Comparison of ENCODE assay signal across 8 cellular contexts in genomic region chr19:17226002-17226933, GRCh38. TPM values are rescaled to one million over a fixed set of nuclear protein-coding genes. Genes with fewer than 3 reads are reported as not detected.
A peak's percentile ranks its signal among the peaks of the same experiment; 100 is the strongest.
DNase-seq lines count a peak whose midpoint lies in the region; ATAC-seq and TF ChIP-seq lines count a peak whose summit lies in the region.

OCEL1 (plus strand) TSS chr19:17226226; CDS start chr19:17226248, 22 bp downstream.

- peak; percentile 90 for DNase-seq in DMS53 treated with DMSO at 0.1 percent for 48 hours (lab: John Stamatoyannopoulos, UW; ENCODE audit: unreplicated experiment)
- DNase-seq in KG1 (lab: John Stamatoyannopoulos, UW): peak; percentile 97
- peak; percentile 95 for DNase-seq in activated T-cell treated with anti-CD3 and anti-CD28 coated beads, Interleukin-2, amount 50 U/mL, for 1 hour
- peak; percentile 99 for DNase-seq in erythroblast (lab: John Stamatoyannopoulos, UW)
- DNase-seq in stimulated activated CD8-positive, alpha-beta memory T cell treated with anti-CD3 and anti-CD28 coated beads, Interleukin-4, amount 100 ng/mL, for 4 hours (ENCODE audit: low read depth in 2 of 2, low spot score in 1 of 2): peak; percentile 93 to 96

- H3K36me3 ChIP-seq in mucosa of rectum (ENCODE audit: control insufficient read depth in 2 of 2, insufficient read depth in 2 of 2, low read length in 2 of 2): peaks cover 11 to 20% of the 10 kb centered on the region in 2 donors

- peak; percentile 92 for ATAC-seq in GM21723 (IDR thresholded peaks at IDR 0.05; ENCODE audit: unreplicated experiment)

- peak; percentile 71 for TF ChIP-seq POLR2A in erythroblast (IDR thresholded peaks at IDR 0.05; ENCODE audit: low read length)

- H3K27ac ChIP-seq in mucosa of rectum (ENCODE audit: low read depth in 2 of 2, low read length in 2 of 2): peak within 1 kb of the TSS; percentile 92 to 99

- H3K4me3 ChIP-seq in mucosa of rectum (ENCODE audit: low read length in 2 of 2): peak within 1 kb of the TSS; percentile 85 to 88

- peak within 1 kb of the TSS; percentile 71 to 85 for H3K9ac ChIP-seq in mucosa of rectum (ENCODE audit: low read depth in 1 of 2, low read length in 2 of 2)

- H3K9me3 ChIP-seq in mucosa of rectum (ENCODE audit: control insufficient read depth in 2 of 2, low read length in 2 of 2): no peaks in the 10 kb centered on the region

- no peaks in the 10 kb centered on the region for H3K27me3 ChIP-seq in mucosa of rectum (ENCODE audit: control insufficient read depth in 2 of 2, insufficient read depth in 2 of 2, low read length in 2 of 2)

- H3K4me1 ChIP-seq in mucosa of rectum (ENCODE audit: control insufficient read depth in 2 of 2, insufficient read depth in 2 of 2, low read length in 2 of 2): peaks cover 8 to 9% of the 10 kb centered on the region in 2 donors

TF ChIP-seq in PFSK-1, 5 proteins besides CTCF, POLR2A, EP300 and RAD21:
- TF ChIP-seq FOXP2 (optimal IDR thresholded peaks at IDR 0.05; ENCODE audit: borderline replicate concordance, extremely low read depth, extremely low read length, insufficient read depth) (peak; percentile 82), TAF1 (IDR thresholded peaks at IDR 0.05; ENCODE audit: borderline replicate concordance, insufficient read depth, low read length) (no peak; the same call in 1 of the 2 replicates), POLR2AphosphoS5 (IDR thresholded peaks at IDR 0.05; ENCODE audit: low read depth, low read length) (peak; percentile 77)

RNA-seq across cellular contexts. Expression of gene OCEL1, which starts in this region (rescaled TPM):
- 21.1 TPM for polyA plus RNA-seq in PFSK-1 (2012; ENCODE audit: insufficient read length, low read depth)

Comparison
In these comparisons a context has a peak if more than half of its experiments do, and no peak if none do; other contexts are left out.
1. Peak in every context shown above with its lines: DNase-seq, ATAC-seq, H3K4me3 ChIP-seq and H3K27ac ChIP-seq.